In genomic region chr10:23055424-23056191, GRCh38 we compare ENCODE assay signal across 1 cellular context.
A peak's percentile ranks its signal among the peaks of the same experiment; 100 is the strongest.
TF ChIP-seq lines count a peak whose summit lies in the region.

No MANE protein-coding gene starts in this region.

TF ChIP-seq in K562, 482 proteins besides CTCF, POLR2A, EP300 and RAD21 (continued from another document and continues in another):
- TF ChIP-seq PTTG1 (tag; IDR thresholded peaks at IDR 0.05; ENCODE audit: low read depth) (no peak), DLX4 (CRISPR knock-in tag; IDR thresholded peaks at IDR 0.05) (peak; percentile 93), ZNF316 (IDR thresholded peaks at IDR 0.05) (peak; percentile 90), CGGBP1 (CRISPR knock-in tag; IDR thresholded peaks at IDR 0.05) (peak; percentile 98), GTF2F1 (IDR thresholded peaks at IDR 0.05; ENCODE audit: low read depth, low read length) (peak; percentile 96), FOSL1 (tag; conservative IDR thresholded peaks at IDR 0.05) (no peak), KDM1A (IDR thresholded peaks at IDR 0.05) (peak in 1 of 2 experiments; percentile 36; a peak in 1 of 4 replicates), ZNF324 (CRISPR knock-in tag; IDR thresholded peaks at IDR 0.05) (no peak), MAFF (IDR thresholded peaks at IDR 0.05; ENCODE audit: low read length) (peak; percentile 6; the same call in 1 of the 2 replicates), POLR2AphosphoS2 (IDR thresholded peaks at IDR 0.05; ENCODE audit: low read length) (peak; percentile 80; the same call in 1 of the 2 replicates), AFF1 (IDR thresholded peaks at IDR 0.05; ENCODE audit: low read depth in 1 of 2, partially characterized antibody in 2 of 2) (no peak), TRIM28 (IDR thresholded peaks at IDR 0.05) (no peak), STAT5A (IDR thresholded peaks at IDR 0.05; ENCODE audit: borderline replicate concordance, low read length) (0 out of 2 replicates have a peak, but pooled peaks have one; percentile 16), NR2C2 (CRISPR knock-in tag; IDR thresholded peaks at IDR 0.05) (no peak), NR2C2 (tag; IDR thresholded peaks at IDR 0.05) (peak; percentile 59), MEF2A (IDR thresholded peaks at IDR 0.05; ENCODE audit: control insufficient read depth, low read depth, low read length) (peak; percentile 61), ZNF253 (CRISPR knock-in tag; conservative IDR thresholded peaks at IDR 0.05) (0 out of 2 replicates have a peak, but pooled peaks have one; percentile 44), ESRRB (CRISPR knock-in tag; IDR thresholded peaks at IDR 0.05; ENCODE audit: borderline replicate concordance) (peak; percentile 86), ZNF444 (CRISPR knock-in tag; IDR thresholded peaks at IDR 0.05) (peak; percentile 78), ZNF263 (CRISPR knock-in tag; IDR thresholded peaks at IDR 0.05; ENCODE audit: borderline replicate concordance) (no peak), ZNF830 (CRISPR knock-in tag; IDR thresholded peaks at IDR 0.05) (no peak), ZNF655 (CRISPR knock-in tag; IDR thresholded peaks at IDR 0.05) (no peak), HNRNPL (IDR thresholded peaks at IDR 0.05; ENCODE audit: low read depth, low read length) (peak; percentile 65; the same call in 1 of the 2 replicates), ARID3A (IDR thresholded peaks at IDR 0.05; ENCODE audit: borderline replicate concordance, low read depth, low read length) (peak; percentile 60; the same call in 1 of the 2 replicates), RFX7 (CRISPR knock-in tag; IDR thresholded peaks at IDR 0.05) (peak; percentile 63; the same call in 1 of the 2 replicates), CCAR2 (IDR thresholded peaks at IDR 0.05; ENCODE audit: low read depth, low read length) (no peak), ZNF431 (CRISPR knock-in tag; IDR thresholded peaks at IDR 0.05) (no peak), RHOXF2B (CRISPR knock-in tag; conservative IDR thresholded peaks at IDR 0.05) (no peak), EHMT2 (IDR thresholded peaks at IDR 0.05) (no peak), CHCHD3 (CRISPR knock-in tag; IDR thresholded peaks at IDR 0.05) (peak; percentile 97), THRAP3 (IDR thresholded peaks at IDR 0.05; ENCODE audit: borderline replicate concordance) (peak; percentile 72; the same call in 1 of the 2 replicates), ZNF696 (CRISPR knock-in tag; conservative IDR thresholded peaks at IDR 0.05) (peak; percentile 91), CXXC5 (CRISPR knock-in tag; IDR thresholded peaks at IDR 0.05) (peak; percentile 24; the same call in 1 of the 2 replicates), GATAD2B (IDR thresholded peaks at IDR 0.05; ENCODE audit: borderline replicate concordance) (0 out of 2 replicates have a peak, but pooled peaks have one; percentile 21), FOXJ3 (CRISPR knock-in tag; IDR thresholded peaks at IDR 0.05) (no peak), ZNF551 (CRISPR knock-in tag; IDR thresholded peaks at IDR 0.05) (peak; percentile 73), YY1 (IDR thresholded peaks at IDR 0.05; ENCODE audit: borderline replicate concordance in 1 of 3, control insufficient read depth in 1 of 3, extremely low read depth in 1 of 3, insufficient read depth in 3 of 3, insufficient read length in 1 of 3, insufficient replicate concordance in 2 of 3, low read depth in 1 of 3, low read length in 2 of 3) (no peak), ZKSCAN1 (IDR thresholded peaks at IDR 0.05; ENCODE audit: low read depth, low read length) (peak; percentile 50; the same call in 1 of the 2 replicates), TBL1XR1 (IDR thresholded peaks at IDR 0.05; ENCODE audit: low read length in 2 of 2) (peak in 1 of 2 experiments; percentile 32; a peak in 1 of 4 replicates), THRB (CRISPR knock-in tag; conservative IDR thresholded peaks at IDR 0.05) (peak; percentile 99), XRCC5 (IDR thresholded peaks at IDR 0.05; ENCODE audit: low read depth, low read length) (no peak), GTF2A2 (tag; IDR thresholded peaks at IDR 0.05) (peak; percentile 94), ZNF583 (CRISPR knock-in tag; IDR thresholded peaks at IDR 0.05) (no peak), WHSC1 (IDR thresholded peaks at IDR 0.05; ENCODE audit: low read length) (no peak), HMBOX1 (IDR thresholded peaks at IDR 0.05) (peak; percentile 78), SMAD1 (IDR thresholded peaks at IDR 0.05; ENCODE audit: low read depth, low read length, partially characterized antibody) (peak; percentile 92), CBX3 (IDR thresholded peaks at IDR 0.05; ENCODE audit: borderline replicate concordance in 1 of 2, low read length in 2 of 2) (peak in 1 of 2 experiments; percentile 71; a peak in 1 of 3 replicates), KDM2B (CRISPR knock-in tag; IDR thresholded peaks at IDR 0.05) (no peak), E2F3 (CRISPR knock-in tag; IDR thresholded peaks at IDR 0.05) (no peak), MTA3 (IDR thresholded peaks at IDR 0.05; ENCODE audit: borderline replicate concordance) (peak; percentile 79; the same call in 1 of the 2 replicates), ATF7 (IDR thresholded peaks at IDR 0.05) (no peak), NFIC (IDR thresholded peaks at IDR 0.05) (peak; percentile 42), NONO (IDR thresholded peaks at IDR 0.05; ENCODE audit: low read depth in 2 of 2, low read length in 1 of 2) (peak in 1 of 2 experiments; percentile 71; a peak in 1 of 4 replicates), RBM39 (optimal IDR thresholded peaks at IDR 0.05; ENCODE audit: low read depth, low read length) (no peak), IFI16 (CRISPR knock-in tag; IDR thresholded peaks at IDR 0.05) (no peak), ZNF717 (CRISPR knock-in tag; IDR thresholded peaks at IDR 0.05) (peak; percentile 97), KLF13 (tag; IDR thresholded peaks at IDR 0.05; ENCODE audit: borderline replicate concordance, low read depth) (no peak)
- TF ChIP-seq, protein P1, sequence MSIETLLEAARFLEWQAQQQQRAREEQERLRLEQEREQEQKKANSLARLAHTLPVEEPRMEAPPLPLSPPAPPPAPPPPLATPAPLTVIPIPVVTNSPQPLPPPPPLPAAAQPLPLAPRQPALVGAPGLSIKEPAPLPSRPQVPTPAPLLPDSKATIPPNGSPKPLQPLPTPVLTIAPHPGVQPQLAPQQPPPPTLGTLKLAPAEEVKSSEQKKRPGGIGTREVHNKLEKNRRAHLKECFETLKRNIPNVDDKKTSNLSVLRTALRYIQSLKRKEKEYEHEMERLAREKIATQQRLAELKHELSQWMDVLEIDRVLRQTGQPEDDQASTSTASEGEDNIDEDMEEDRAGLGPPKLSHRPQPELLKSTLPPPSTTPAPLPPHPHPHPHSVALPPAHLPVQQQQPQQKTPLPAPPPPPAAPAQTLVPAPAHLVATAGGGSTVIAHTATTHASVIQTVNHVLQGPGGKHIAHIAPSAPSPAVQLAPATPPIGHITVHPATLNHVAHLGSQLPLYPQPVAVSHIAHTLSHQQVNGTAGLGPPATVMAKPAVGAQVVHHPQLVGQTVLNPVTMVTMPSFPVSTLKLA (conservative IDR thresholded peaks at IDR 0.05), result peak in 1 of 2 experiments; percentile 21; a peak in 1 of 4 replicates
- TF ChIP-seq, protein P2, sequence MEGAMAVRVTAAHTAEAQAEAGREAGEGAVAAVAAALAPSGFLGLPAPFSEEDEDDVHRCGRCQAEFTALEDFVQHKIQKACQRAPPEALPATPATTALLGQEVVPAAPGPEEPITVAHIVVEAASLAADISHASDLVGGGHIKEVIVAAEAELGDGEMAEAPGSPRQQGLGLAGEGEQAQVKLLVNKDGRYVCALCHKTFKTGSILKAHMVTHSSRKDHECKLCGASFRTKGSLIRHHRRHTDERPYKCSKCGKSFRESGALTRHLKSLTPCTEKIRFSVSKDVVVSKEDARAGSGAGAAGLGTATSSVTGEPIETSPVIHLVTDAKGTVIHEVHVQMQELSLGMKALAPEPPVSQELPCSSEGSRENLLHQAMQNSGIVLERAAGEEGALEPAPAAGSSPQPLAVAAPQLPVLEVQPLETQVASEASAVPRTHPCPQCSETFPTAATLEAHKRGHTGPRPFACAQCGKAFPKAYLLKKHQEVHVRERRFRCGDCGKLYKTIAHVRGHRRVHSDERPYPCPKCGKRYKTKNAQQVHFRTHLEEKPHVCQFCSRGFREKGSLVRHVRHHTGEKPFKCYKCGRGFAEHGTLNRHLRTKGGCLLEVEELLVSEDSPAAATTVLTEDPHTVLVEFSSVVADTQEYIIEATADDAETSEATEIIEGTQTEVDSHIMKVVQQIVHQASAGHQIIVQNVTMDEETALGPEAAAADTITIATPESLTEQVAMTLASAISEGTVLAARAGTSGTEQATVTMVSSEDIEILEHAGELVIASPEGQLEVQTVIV (CRISPR knock-in tag; IDR thresholded peaks at IDR 0.05; ENCODE audit: borderline replicate concordance), result no peak
